26 cellular contexts compared by ENCODE assay signal in genomic region chr7:40393660-40394059, GRCh38.
DNase-seq lines count a peak whose midpoint lies in the region; ATAC-seq and TF ChIP-seq lines count a peak whose summit lies in the region.
"Had no signal": no experiment of that assay in that cellular context is flagged by ENCODE, and none has a peak within 500 bp of the region (broad histone marks: within the 10 kb centered on the region; RNA-seq: fewer than 3 reads in every experiment).

No MANE protein-coding gene starts in this region.

- no peaks in the 10 kb centered on the region for H4K20me1 ChIP-seq in KMS-11 (ENCODE audit: insufficient read depth)

- H3K4me1 Mint-ChIP-seq in activated T-cell treated with anti-CD3 and anti-CD28 coated beads, Interleukin-2, amount 50 U/mL, for 4 hours (ENCODE audit: low read depth): no peaks in the 10 kb centered on the region
- H3K4me1 Mint-ChIP-seq: CD4-positive, alpha-beta memory T cell; GM23338; H9; IgD-negative memory B cell; T-cell had no signal

- ATAC-seq in GM18907 (IDR thresholded peaks at IDR 0.05; ENCODE audit: unreplicated experiment) (peak; percentile 65), SK-N-SH treated with all-trans-retinoic acid at 6 μM for 48 hours (no peak)
- no peak for ATAC-seq in activated T-cell treated with anti-CD3 and anti-CD28 coated beads, Interleukin-2, amount 50 U/mL, for 4 hours
- ATAC-seq: GM12878, GM23338, T-cell had no signal

- H3K4me2 ChIP-seq in KMS-11: peak overlapping the region; percentile 96
- H3K4me2 ChIP-seq: GM23338 had no signal

- H3K36me3 ChIP-seq in KMS-11 (ENCODE audit: insufficient read depth) (no peaks in the 10 kb centered on the region), MG63 (no peaks in the 10 kb centered on the region)
- H3K36me3 ChIP-seq: SJSA1 had no signal

- no peaks in the 10 kb centered on the region for H3K9me3 ChIP-seq in MG63
- H3K9me3 ChIP-seq: SJSA1 had no signal

- H3K4me1 ChIP-seq in KMS-11 (ENCODE audit: low read depth, poor library complexity, severe bottlenecking): peaks cover 46% of the 10 kb centered on the region
- H3K4me1 ChIP-seq: SJSA1 had no signal

- H3K27me3 Mint-ChIP-seq in activated T-cell treated with anti-CD3 and anti-CD28 coated beads, Interleukin-2, amount 50 U/mL, for 4 hours (ENCODE audit: low read depth): no peaks in the 10 kb centered on the region
- H3K27me3 Mint-ChIP-seq: CD4-positive, alpha-beta memory T cell; T-cell had no signal

- H3K79me2 ChIP-seq in KMS-11 (ENCODE audit: insufficient read depth, low read depth): no peaks in the 10 kb centered on the region

- peak overlapping the region; percentile 32; the same call in 1 of the 2 replicates for H2AFZ ChIP-seq in KMS-11 (ENCODE audit: low read depth)
- H2AFZ ChIP-seq: GM23338 had no signal

- peak; percentile 19 for DNase-seq in OCI-M1 (lab: John Stamatoyannopoulos, UW)
- DNase-seq in activated T-cell treated with anti-CD3 and anti-CD28 coated beads, Interleukin-2, amount 50 U/mL, for 4 hours: no peak
- DNase-seq in MG63: no peak
- no peak for DNase-seq in NCI-H2029 treated with DMSO at 0.1 percent for 48 hours (lab: John Stamatoyannopoulos, UW)
- DNase-seq: C1 segment of cervical spinal cord; CD4-positive, alpha-beta memory T cell; COR-L47; DMS53; H9; Karpas-422; NCI-H1417; NCI-H1694; NCI-H2081; NCI-H2227 treated with DMSO at 0.1 percent for 48 hours; NCI-H526 treated with DMSO at 0.1 percent for 48 hours; Right ventricle myocardium superior; RPMI8226; T-cell had no signal

- H3K4me3 ChIP-seq in KMS-11 (IDR thresholded peaks at IDR 0.05; ENCODE audit: insufficient read depth, low read depth, low read length): no peak overlapping the region
- no peak overlapping the region for H3K4me3 ChIP-seq in MG63
- H3K4me3 ChIP-seq: GM12878, GM23338, SJSA1 had no signal

- H3K27me3 ChIP-seq in KMS-11 (ENCODE audit: insufficient read depth, low read depth): no peaks in the 10 kb centered on the region
- peaks cover 5% of the 10 kb centered on the region for H3K27me3 ChIP-seq in MG63
- H3K27me3 ChIP-seq: SJSA1 had no signal

- H3K9me3 Mint-ChIP-seq in activated T-cell treated with anti-CD3 and anti-CD28 coated beads, Interleukin-2, amount 50 U/mL, for 4 hours: no peaks in the 10 kb centered on the region
- H3K9me3 Mint-ChIP-seq: GM23338, H9 had no signal

- no peak overlapping the region for H3K9ac ChIP-seq in KMS-11

- H3K4me3 Mint-ChIP-seq in activated T-cell treated with anti-CD3 and anti-CD28 coated beads, Interleukin-2, amount 50 U/mL, for 4 hours: no peak overlapping the region
- H3K4me3 Mint-ChIP-seq: CD4-positive, alpha-beta memory T cell; GM23338; H9; IgD-negative memory B cell; T-cell had no signal

- no peak for TF ChIP-seq CTCF in KMS-11 (conservative IDR thresholded peaks at IDR 0.05; ENCODE audit: low read depth, low read length)

- peak overlapping the region; percentile 66 for H3K27ac ChIP-seq in KMS-11
- H3K27ac ChIP-seq: HL-60, SJSA1 had no signal

- H3K36me3 Mint-ChIP-seq in activated T-cell treated with anti-CD3 and anti-CD28 coated beads, Interleukin-2, amount 50 U/mL, for 4 hours (ENCODE audit: insufficient read depth): no peaks in the 10 kb centered on the region
- H3K36me3 Mint-ChIP-seq: CD4-positive, alpha-beta memory T cell; IgD-negative memory B cell; T-cell had no signal

TF ChIP-seq in SK-N-SH treated with all-trans-retinoic acid at 6 μM for 48 hours, 23 proteins besides CTCF, POLR2A, EP300 and RAD21:
- TF ChIP-seq ZNF8 (CRISPR knock-in tag; IDR thresholded peaks at IDR 0.05) (no peak), ESRRG (CRISPR knock-in tag; IDR thresholded peaks at IDR 0.05) (no peak), TCF4 (CRISPR knock-in tag; IDR thresholded peaks at IDR 0.05; ENCODE audit: borderline replicate concordance) (no peak), SNAI2 (CRISPR knock-in tag; IDR thresholded peaks at IDR 0.05) (no peak), CSDC2 (CRISPR knock-in tag; IDR thresholded peaks at IDR 0.05) (no peak), TSHZ2 (CRISPR knock-in tag; IDR thresholded peaks at IDR 0.05) (no peak), ZC3H10 (CRISPR knock-in tag; IDR thresholded peaks at IDR 0.05) (no peak), GLIS3 (CRISPR knock-in tag; IDR thresholded peaks at IDR 0.05) (no peak), PPARA (CRISPR knock-in tag; IDR thresholded peaks at IDR 0.05; ENCODE audit: borderline replicate concordance) (no peak), POU6F1 (CRISPR knock-in tag; IDR thresholded peaks at IDR 0.05; ENCODE audit: borderline replicate concordance, low read depth) (no peak), ZFP3 (CRISPR knock-in tag; IDR thresholded peaks at IDR 0.05) (no peak)
